In the genomic region with DNA sequence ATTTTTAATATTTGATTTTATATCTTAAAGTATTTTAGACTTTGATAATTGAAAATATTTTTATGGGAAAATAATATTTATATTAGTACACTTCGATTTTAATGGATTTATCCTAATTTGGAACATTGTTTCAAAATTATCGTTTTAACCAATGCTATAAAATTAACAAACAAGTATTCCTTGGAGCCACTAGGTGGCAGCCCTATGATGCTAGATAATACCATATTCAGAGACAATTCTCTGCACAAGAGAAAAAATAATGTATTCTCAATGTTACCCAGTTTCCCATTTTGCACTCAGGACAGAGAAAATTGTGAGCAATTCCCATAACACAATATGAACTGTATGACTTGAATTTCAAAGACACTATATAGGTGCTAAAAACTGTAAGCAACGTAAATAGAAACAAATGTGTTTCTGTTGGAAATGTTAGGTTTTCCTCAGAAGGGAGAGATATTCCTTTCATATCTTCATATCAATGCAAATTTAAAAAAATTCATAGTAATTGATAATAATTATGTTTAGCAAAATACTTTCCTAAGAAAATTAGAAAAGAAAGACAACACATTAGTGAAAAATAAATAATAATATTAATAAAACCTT, we compare ENCODE assay signal across 1 cellular context.
TF ChIP-seq lines count a peak whose summit lies in the region.

No MANE protein-coding gene starts in this region.

TF ChIP-seq in liver, 16 proteins besides CTCF, POLR2A, EP300 and RAD21 (continued from another document):
- TF ChIP-seq, protein P1, sequence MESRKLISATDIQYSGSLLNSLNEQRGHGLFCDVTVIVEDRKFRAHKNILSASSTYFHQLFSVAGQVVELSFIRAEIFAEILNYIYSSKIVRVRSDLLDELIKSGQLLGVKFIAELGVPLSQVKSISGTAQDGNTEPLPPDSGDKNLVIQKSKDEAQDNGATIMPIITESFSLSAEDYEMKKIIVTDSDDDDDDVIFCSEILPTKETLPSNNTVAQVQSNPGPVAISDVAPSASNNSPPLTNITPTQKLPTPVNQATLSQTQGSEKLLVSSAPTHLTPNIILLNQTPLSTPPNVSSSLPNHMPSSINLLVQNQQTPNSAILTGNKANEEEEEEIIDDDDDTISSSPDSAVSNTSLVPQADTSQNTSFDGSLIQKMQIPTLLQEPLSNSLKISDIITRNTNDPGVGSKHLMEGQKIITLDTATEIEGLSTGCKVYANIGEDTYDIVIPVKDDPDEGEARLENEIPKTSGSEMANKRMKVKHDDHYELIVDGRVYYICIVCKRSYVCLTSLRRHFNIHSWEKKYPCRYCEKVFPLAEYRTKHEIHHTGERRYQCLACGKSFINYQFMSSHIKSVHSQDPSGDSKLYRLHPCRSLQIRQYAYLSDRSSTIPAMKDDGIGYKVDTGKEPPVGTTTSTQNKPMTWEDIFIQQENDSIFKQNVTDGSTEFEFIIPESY (IDR thresholded peaks at IDR 0.05), result no peak
- TF ChIP-seq RXRA (IDR thresholded peaks at IDR 0.05), result no peak
- TF ChIP-seq, protein P2, sequence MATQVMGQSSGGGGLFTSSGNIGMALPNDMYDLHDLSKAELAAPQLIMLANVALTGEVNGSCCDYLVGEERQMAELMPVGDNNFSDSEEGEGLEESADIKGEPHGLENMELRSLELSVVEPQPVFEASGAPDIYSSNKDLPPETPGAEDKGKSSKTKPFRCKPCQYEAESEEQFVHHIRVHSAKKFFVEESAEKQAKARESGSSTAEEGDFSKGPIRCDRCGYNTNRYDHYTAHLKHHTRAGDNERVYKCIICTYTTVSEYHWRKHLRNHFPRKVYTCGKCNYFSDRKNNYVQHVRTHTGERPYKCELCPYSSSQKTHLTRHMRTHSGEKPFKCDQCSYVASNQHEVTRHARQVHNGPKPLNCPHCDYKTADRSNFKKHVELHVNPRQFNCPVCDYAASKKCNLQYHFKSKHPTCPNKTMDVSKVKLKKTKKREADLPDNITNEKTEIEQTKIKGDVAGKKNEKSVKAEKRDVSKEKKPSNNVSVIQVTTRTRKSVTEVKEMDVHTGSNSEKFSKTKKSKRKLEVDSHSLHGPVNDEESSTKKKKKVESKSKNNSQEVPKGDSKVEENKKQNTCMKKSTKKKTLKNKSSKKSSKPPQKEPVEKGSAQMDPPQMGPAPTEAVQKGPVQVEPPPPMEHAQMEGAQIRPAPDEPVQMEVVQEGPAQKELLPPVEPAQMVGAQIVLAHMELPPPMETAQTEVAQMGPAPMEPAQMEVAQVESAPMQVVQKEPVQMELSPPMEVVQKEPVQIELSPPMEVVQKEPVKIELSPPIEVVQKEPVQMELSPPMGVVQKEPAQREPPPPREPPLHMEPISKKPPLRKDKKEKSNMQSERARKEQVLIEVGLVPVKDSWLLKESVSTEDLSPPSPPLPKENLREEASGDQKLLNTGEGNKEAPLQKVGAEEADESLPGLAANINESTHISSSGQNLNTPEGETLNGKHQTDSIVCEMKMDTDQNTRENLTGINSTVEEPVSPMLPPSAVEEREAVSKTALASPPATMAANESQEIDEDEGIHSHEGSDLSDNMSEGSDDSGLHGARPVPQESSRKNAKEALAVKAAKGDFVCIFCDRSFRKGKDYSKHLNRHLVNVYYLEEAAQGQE (IDR thresholded peaks at IDR 0.05), result no peak
- no peak for TF ChIP-seq SP1 (IDR thresholded peaks at IDR 0.05)
- no peak for TF ChIP-seq EGR1 (IDR thresholded peaks at IDR 0.05; ENCODE audit: low read depth in 2 of 2)
- no peak for TF ChIP-seq TAF1 (conservative IDR thresholded peaks at IDR 0.05)
- TF ChIP-seq FOXA1 (IDR thresholded peaks at IDR 0.05), result no peak
- no peak for TF ChIP-seq GABPA (IDR thresholded peaks at IDR 0.05 in 1 of 2, conservative IDR thresholded peaks at IDR 0.05 in 1 of 2)
